Comparison of ENCODE assay signal across 8 cellular contexts in genomic region chr7:104207731-104208420, GRCh38. TPM values are rescaled to one million over a fixed set of nuclear protein-coding genes. Genes with fewer than 3 reads are reported as not detected.
DNase-seq lines count a peak whose midpoint lies in the region; ATAC-seq and TF ChIP-seq lines count a peak whose summit lies in the region.

TSS of gene ORC5 (minus strand) at chr7:104208013. CDS start at chr7:104207904, 109 bp downstream.

- no peaks in the 10 kb centered on the region for H3F3A ChIP-seq in PC-9 (ENCODE audit: insufficient read depth, low read depth)

- TF ChIP-seq EP300 in esophagus muscularis mucosa (IDR thresholded peaks at IDR 0.05), result no peak

- H2AFZ ChIP-seq in PC-9, result peak within 1 kb of the TSS; percentile 90

- 2% methylated on average over 47 of the region's 47 CpGs for WGBS in HUES64
- WGBS in esophagus muscularis mucosa, result 4% methylated on average over 21 of the region's 47 CpGs

- intact Hi-C loops in PC-9 (cut with micrococcal nuclease; ENCODE audit: unreplicated experiment) (no loop called here), esophagus muscularis mucosa (cut with DNase I) (no loop called here)

- H3K27ac ChIP-seq in HUES64 (ENCODE audit: low read depth, low read length) (peak within 1 kb of the TSS; percentile 47), PC-9 (peak within 1 kb of the TSS; percentile 5; the same call in 1 of the 2 replicates), esophagus muscularis mucosa (replicated peaks in 1 of 4) (peak within 1 kb of the TSS; percentile 87 to 91 (median 88))

- peak within 1 kb of the TSS; percentile 97 for H3K9ac ChIP-seq in HUES64 (ENCODE audit: low read depth, low read length)

- peaks cover 8% of the 10 kb centered on the region; the same call in 1 of the 2 replicates for H3K4me1 ChIP-seq in HUES64 (ENCODE audit: insufficient read depth, low read length)
- peaks cover 17% of the 10 kb centered on the region; the same call in 1 of the 2 replicates for H3K4me1 ChIP-seq in PC-9 (replicated peaks; ENCODE audit: insufficient read depth)
- peaks cover 13 to 33% (median 25%) of the 10 kb centered on the region in 4 donors for H3K4me1 ChIP-seq in esophagus muscularis mucosa

- DNase-seq in DMS 273 (lab: John Stamatoyannopoulos, UW; ENCODE audit: unreplicated experiment), result peak; percentile 97
- peak; percentile 64 to 73 for DNase-seq in PC-9
- peak; percentile 87 for DNase-seq in activated T-cell treated with anti-CD3 and anti-CD28 coated beads, Interleukin-2, amount 50 U/mL, for 24 hours
- DNase-seq in esophagus muscularis mucosa (ENCODE audit: extremely low spot score), result no peak
- peak; percentile 92 for DNase-seq in myocyte (ENCODE audit: low read depth)
- peak; percentile 68 to 70 for DNase-seq in stimulated activated CD8-positive, alpha-beta memory T cell treated with anti-CD3 and anti-CD28 coated beads, Interleukin-7, amount 100 ng/mL, for 48 hours (ENCODE audit: extremely low read depth in 1 of 2, low read depth in 1 of 2)

- no peaks in the 10 kb centered on the region for H4K20me1 ChIP-seq in PC-9 (ENCODE audit: insufficient read depth)

- H3K36me3 Mint-ChIP-seq in activated T-cell treated with anti-CD3 and anti-CD28 coated beads, Interleukin-2, amount 50 U/mL, for 24 hours (ENCODE audit: low read depth), result peaks cover 42% of the 10 kb centered on the region

- H3K9me2 ChIP-seq in PC-9 (ENCODE audit: insufficient read depth), result no peaks in the 10 kb centered on the region

- POLR2A ChIA-PET in PC-9 (lab: Charles Lee; ENCODE audit: unreplicated experiment), result no interaction called here

- peak; percentile 99 for ATAC-seq in GM21447 (IDR thresholded peaks at IDR 0.05; ENCODE audit: unreplicated experiment)

- CTCF ChIA-PET in PC-9 (lab: Charles Lee), result no interaction called here

- peaks cover 37% of the 10 kb centered on the region for H3K4me1 Mint-ChIP-seq in activated T-cell treated with anti-CD3 and anti-CD28 coated beads, Interleukin-2, amount 50 U/mL, for 24 hours (ENCODE audit: low read depth)

- TF ChIP-seq CTCF in PC-9 (conservative IDR thresholded peaks at IDR 0.05) (no peak), esophagus muscularis mucosa (IDR thresholded peaks at IDR 0.05) (no peak)

- peaks cover 25% of the 10 kb centered on the region for H3K27me3 Mint-ChIP-seq in activated T-cell treated with anti-CD3 and anti-CD28 coated beads, Interleukin-2, amount 50 U/mL, for 24 hours

- peaks cover 16% of the 10 kb centered on the region for H3K9me3 ChIP-seq in HUES64 (ENCODE audit: insufficient read depth, low read depth, low read length)
- no peaks in the 10 kb centered on the region for H3K9me3 ChIP-seq in PC-9 (ENCODE audit: insufficient read depth, low read depth)
- H3K9me3 ChIP-seq in esophagus muscularis mucosa, result no peaks in the 10 kb centered on the region

- H3K4me2 ChIP-seq in PC-9, result peak within 1 kb of the TSS; percentile 99

- H3K4me3 Mint-ChIP-seq in activated T-cell treated with anti-CD3 and anti-CD28 coated beads, Interleukin-2, amount 50 U/mL, for 24 hours, result peak within 1 kb of the TSS; percentile 89

- peak within 1 kb of the TSS; percentile 98 for H3K4me3 ChIP-seq in HUES64 (ENCODE audit: low read length)
- peak within 1 kb of the TSS; percentile 76 for H3K4me3 ChIP-seq in PC-9
- H3K4me3 ChIP-seq in esophagus muscularis mucosa, result peak within 1 kb of the TSS; percentile 67 to 96 (median 79)

- peak; percentile 15 for TF ChIP-seq POLR2A in esophagus muscularis mucosa (IDR thresholded peaks at IDR 0.05; ENCODE audit: low read depth)

- BruUV-seq in PC-9 (replicated peaks; lab: Mats Ljungman, UMichigan), result TSS peak; percentile 96

- H3K27me3 ChIP-seq in HUES64 (ENCODE audit: insufficient read depth, low read length) (no peaks in the 10 kb centered on the region), PC-9 (ENCODE audit: insufficient read depth, low read depth) (no peaks in the 10 kb centered on the region), esophagus muscularis mucosa (no peaks in the 10 kb centered on the region)

- peaks cover 14% of the 10 kb centered on the region for H3K36me3 ChIP-seq in HUES64 (ENCODE audit: insufficient read depth, low read length)
- 0 out of 2 replicates have a peak, but pooled peaks cover 3% of the 10 kb centered on the region for H3K36me3 ChIP-seq in PC-9 (ENCODE audit: low read depth)
- peaks cover 8 to 13% (median 10%) of the 10 kb centered on the region in 4 donors for H3K36me3 ChIP-seq in esophagus muscularis mucosa

- peak within 1 kb of the TSS; percentile 95 for H3K27ac Mint-ChIP-seq in activated T-cell treated with anti-CD3 and anti-CD28 coated beads, Interleukin-2, amount 50 U/mL, for 24 hours

- peaks cover 32% of the 10 kb centered on the region for H3K79me2 ChIP-seq in PC-9 (ENCODE audit: low read depth)

- no peaks in the 10 kb centered on the region for H3K9me3 Mint-ChIP-seq in activated T-cell treated with anti-CD3 and anti-CD28 coated beads, Interleukin-2, amount 50 U/mL, for 24 hours

RNA-seq across cellular contexts. Expression of gene ORC5, which starts in this region (rescaled TPM):
- 23.3 TPM for polyA plus RNA-seq in HUES64 (2013, experiment 1 of 2)
- 21.0 TPM for polyA plus RNA-seq in HUES64 (2013, experiment 2 of 2)
- 20.5 and 22.9 TPM in 2 replicates for total RNA-seq in PC-9 (2021)
- 10 to 100 TPM; 11.8 to 36.6 (median 12.7) TPM for total RNA-seq in esophagus muscularis mucosa
- 18.7 and 34.4 TPM in 2 replicates for total RNA-seq in myocyte
- 13.5 TPM for polyA plus RNA-seq in myocyte (2012)

Comparison
In these comparisons a context has a peak if more than half of its experiments do, and no peak if none do; other contexts are left out.
1. H3K27ac ChIP-seq: peak in every context shown above with its lines; median percentile 88 in esophagus muscularis mucosa; 47 in HUES64; 5 in PC-9.